ENCODE assay signal across 16 cellular contexts in the genomic region with DNA sequence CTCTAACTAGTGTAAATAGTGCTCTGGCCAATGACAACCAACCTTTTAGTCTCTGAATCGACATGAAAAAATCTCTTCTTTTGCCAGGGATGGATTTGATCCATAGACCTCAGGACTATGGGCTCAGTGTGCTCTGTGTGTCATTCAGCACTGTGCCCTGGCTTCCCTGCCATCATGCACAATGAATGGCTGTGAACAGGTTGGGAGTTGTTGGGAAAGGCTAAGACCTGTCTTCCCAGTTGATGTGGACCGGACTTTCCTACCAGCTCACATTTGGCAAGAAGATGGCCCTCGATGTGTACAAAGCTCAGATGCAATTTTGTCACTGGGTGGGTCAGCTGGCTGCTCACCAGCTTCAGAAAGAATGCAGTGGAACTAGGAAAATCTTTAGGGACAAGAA. TPM values are rescaled to one million over a fixed set of nuclear protein-coding genes. Genes with fewer than 3 reads are reported as not detected.
A peak's percentile ranks its signal among the peaks of the same experiment; 100 is the strongest.
DNase-seq lines count a peak whose midpoint lies in the region; ATAC-seq, FAIRE-seq and TF ChIP-seq lines count a peak whose summit lies in the region.
"Had no signal": no experiment of that assay in that cellular context is flagged by ENCODE, and none has a peak within 500 bp of the region (broad histone marks: within the 10 kb centered on the region; RNA-seq: fewer than 3 reads in every experiment).

No MANE protein-coding gene starts in this region.

- H3K27ac ChIP-seq in H1 (ENCODE audit: low read depth, low read length) (no peak overlapping the region), esophagus muscularis mucosa (replicated peaks in 1 of 4) (no peak overlapping the region), smooth muscle cell (ENCODE audit: low read depth) (no peak overlapping the region), pancreas (no peak overlapping the region), sigmoid colon (no peak overlapping the region)

- peak overlapping the region; percentile 61; the same call in 1 of the 2 replicates for H2BK12ac ChIP-seq in H1 (ENCODE audit: low read depth, low read length)

- H3F3A ChIP-seq in Loucy (ENCODE audit: low read depth): no peaks in the 10 kb centered on the region
- H3F3A ChIP-seq in smooth muscle cell (ENCODE audit: low read depth): peaks cover 11% of the 10 kb centered on the region

- POLR2A ChIA-PET in H1 (lab: Charles Lee; ENCODE audit: partially characterized antibody): interaction anchor here (1.4 kb wide), 1 partner anchor 17 kb away, joined by 3 read pairs; no protein-coding TSS in a partner anchor

- H3K27me3 ChIP-seq in Loucy (ENCODE audit: insufficient read depth, low read length, poor library complexity, severe bottlenecking) (no peaks in the 10 kb centered on the region), H1 (replicated peaks in 1 of 4; ENCODE audit: control insufficient read depth in 3 of 4, extremely low read depth in 1 of 4, insufficient read depth in 3 of 4, low read length in 3 of 4) (no peaks in the 10 kb centered on the region), esophagus muscularis mucosa (no peaks in the 10 kb centered on the region), smooth muscle cell (ENCODE audit: low read depth) (no peaks in the 10 kb centered on the region), pancreas (no peaks in the 10 kb centered on the region), sigmoid colon (no peaks in the 10 kb centered on the region)

- no peak overlapping the region for H3K4me2 ChIP-seq in Loucy (ENCODE audit: low read depth, low read length, poor library complexity, severe bottlenecking)
- no peak overlapping the region for H3K4me2 ChIP-seq in H1 (ENCODE audit: insufficient read depth in 1 of 2, low read depth in 2 of 2, low read length in 2 of 2)
- no peak overlapping the region for H3K4me2 ChIP-seq in smooth muscle cell

- H4K20me1 ChIP-seq in Loucy (ENCODE audit: insufficient read depth, low read length, poor library complexity, severe bottlenecking) (no peaks in the 10 kb centered on the region), H1 (replicated peaks in 1 of 2; ENCODE audit: control insufficient read depth in 1 of 2, insufficient read depth in 2 of 2, low read length in 2 of 2) (no peaks in the 10 kb centered on the region), smooth muscle cell (ENCODE audit: low read depth) (no peaks in the 10 kb centered on the region)

- no peaks in the 10 kb centered on the region for H3K79me1 ChIP-seq in H1 (ENCODE audit: low read depth, low read length)

- TF ChIP-seq POLR2A in H1 (IDR thresholded peaks at IDR 0.05; ENCODE audit: control extremely low read depth in 1 of 2, low read depth in 2 of 2, low read length in 2 of 2) (no peak), esophagus muscularis mucosa (IDR thresholded peaks at IDR 0.05; ENCODE audit: low read depth) (no peak), sigmoid colon (IDR thresholded peaks at IDR 0.05) (no peak)

- no peaks in the 10 kb centered on the region; the same call in 1 of the 2 replicates for H3K23me2 ChIP-seq in H1 (ENCODE audit: low read depth, low read length)

- TF ChIP-seq EP300 in H1 (IDR thresholded peaks at IDR 0.05; ENCODE audit: borderline replicate concordance in 1 of 2, low read depth in 2 of 2, low read length in 2 of 2) (no peak), esophagus muscularis mucosa (IDR thresholded peaks at IDR 0.05) (no peak), sigmoid colon (IDR thresholded peaks at IDR 0.05) (no peak)

- no peak overlapping the region for H2BK5ac ChIP-seq in H1 (ENCODE audit: low read depth, low read length)

- H3K56ac ChIP-seq in H1 (replicated peaks; ENCODE audit: insufficient read length, low read depth, low read length): no peak overlapping the region

- no peak overlapping the region for H3K4ac ChIP-seq in H1 (replicated peaks; ENCODE audit: insufficient read length, low read depth, low read length)

- H3K9me3 ChIP-seq in Loucy (ENCODE audit: insufficient read depth, low read depth, low read length) (no peaks in the 10 kb centered on the region), H1 (ENCODE audit: insufficient read depth in 2 of 2, low read depth in 1 of 2, low read length in 1 of 2) (no peaks in the 10 kb centered on the region), esophagus muscularis mucosa (no peaks in the 10 kb centered on the region), smooth muscle cell (replicated peaks; ENCODE audit: low read depth) (no peaks in the 10 kb centered on the region), pancreas (no peaks in the 10 kb centered on the region), sigmoid colon (no peaks in the 10 kb centered on the region)

- H4K8ac ChIP-seq in H1 (ENCODE audit: extremely low read depth, insufficient read depth, low read length): no peak overlapping the region

- H3K14ac ChIP-seq in H1 (ENCODE audit: insufficient read length): no peak overlapping the region

- no peak overlapping the region for H4K91ac ChIP-seq in H1 (replicated peaks; ENCODE audit: insufficient read length, low read length)

- intact Hi-C loops in esophagus muscularis mucosa (cut with DNase I) (no loop called here), pancreas (cut with DNase I) (no loop called here), sigmoid colon (cut with DNase I) (no loop called here)

- FAIRE-seq in GM19239 (lab: Jason Lieb, UNC) (peak; percentile 23), H1 (lab: Jason Lieb, UNC) (no peak), pancreas (lab: Jason Lieb, UNC) (no peak)

- H3K79me2 ChIP-seq in Loucy (ENCODE audit: insufficient read depth, low read length) (no peaks in the 10 kb centered on the region), H1 (ENCODE audit: control insufficient read depth in 1 of 2, insufficient read depth in 2 of 2, low read length in 2 of 2) (no peaks in the 10 kb centered on the region), smooth muscle cell (ENCODE audit: low read depth) (no peaks in the 10 kb centered on the region)

- no peak overlapping the region for H2BK20ac ChIP-seq in H1 (ENCODE audit: low read length)

- H2AK5ac ChIP-seq in H1 (ENCODE audit: low read depth, low read length): peak overlapping the region; percentile 44; the same call in 1 of the 2 replicates

- H3K4me1 ChIP-seq in Loucy (ENCODE audit: insufficient read depth, low read length, poor library complexity, severe bottlenecking) (peaks cover 16% of the 10 kb centered on the region), H1 (replicated peaks in 1 of 4; ENCODE audit: control insufficient read depth in 3 of 4, insufficient read depth in 4 of 4, low read length in 3 of 4) (peaks cover 0 to 2% (median 1%) of the 10 kb centered on the region in 4 experiments; a peak in 2 of 7 replicates), esophagus muscularis mucosa (no peaks in the 10 kb centered on the region), smooth muscle cell (ENCODE audit: low read depth) (no peaks in the 10 kb centered on the region), pancreas (peaks cover 0 to 4% (median 0%) of the 10 kb centered on the region in 3 donors), sigmoid colon (no peaks in the 10 kb centered on the region)

- H4K5ac ChIP-seq in H1 (ENCODE audit: insufficient read length, low read depth, low read length): no peak overlapping the region

- CTCF ChIA-PET in H1 (lab: Charles Lee; ENCODE audit: partially characterized antibody): interaction anchor here (0.7 to 4.6 kb wide), 48 partner anchors 7 to 247 kb away, joined by 3 to 30 read pairs (median 4); partner anchors contain the start of genes FBXO48 and PROKR1

- H3K4me3 ChIP-seq in Loucy (ENCODE audit: low read length, poor library complexity, severe bottlenecking) (no peak overlapping the region), H1 (ENCODE audit: extremely low read depth in 1 of 4, insufficient read depth in 2 of 4, low read depth in 3 of 4, low read length in 4 of 4) (no peak overlapping the region), esophagus muscularis mucosa (no peak overlapping the region), smooth muscle cell (no peak overlapping the region), pancreas (no peak overlapping the region), sigmoid colon (no peak overlapping the region)

- no peak for TF ChIP-seq RAD21 in H1 (IDR thresholded peaks at IDR 0.05 in 1 of 2, conservative IDR thresholded peaks at IDR 0.05 in 1 of 2; ENCODE audit: low read depth in 2 of 2, low read length in 2 of 2)

- TF ChIP-seq CTCF in Loucy (conservative IDR thresholded peaks at IDR 0.05; ENCODE audit: low read length) (no peak), H1 (IDR thresholded peaks at IDR 0.05; ENCODE audit: control extremely low read depth in 1 of 3, insufficient read depth in 1 of 3, low read depth in 1 of 3, low read length in 3 of 3) (no peak), esophagus muscularis mucosa (IDR thresholded peaks at IDR 0.05) (no peak), smooth muscle cell (IDR thresholded peaks at IDR 0.05; ENCODE audit: borderline replicate concordance, insufficient read depth, poor library complexity, severe bottlenecking) (no peak), pancreas (IDR thresholded peaks at IDR 0.05) (no peak), sigmoid colon (IDR thresholded peaks at IDR 0.05) (no peak)

- no peak for DNase-seq in GM19239 (ENCODE audit: insufficient read length, low spot score)
- no peak for DNase-seq in H1 (ENCODE audit: low read depth in 1 of 2, low spot score in 2 of 2)
- DNase-seq in esophagus muscularis mucosa (ENCODE audit: extremely low spot score): peak; percentile 72
- DNase-seq in smooth muscle cell (lab: John Stamatoyannopoulos, UW; ENCODE audit: unreplicated experiment): no peak
- DNase-seq in pancreas: no peak
- DNase-seq in sigmoid colon: no peak
- DNase-seq: CD4-positive, alpha-beta memory T cell; GF-D8; GOT3; HCEC 1CT had no signal

- H3K36me3 ChIP-seq in Loucy (ENCODE audit: insufficient read depth, low read length) (no peaks in the 10 kb centered on the region), H1 (ENCODE audit: control insufficient read depth in 2 of 4, insufficient read depth in 4 of 4, low read length in 3 of 4) (no peaks in the 10 kb centered on the region), esophagus muscularis mucosa (no peaks in the 10 kb centered on the region), smooth muscle cell (ENCODE audit: low read depth) (no peaks in the 10 kb centered on the region), pancreas (no peaks in the 10 kb centered on the region), sigmoid colon (no peaks in the 10 kb centered on the region)

- no peak overlapping the region for H3K18ac ChIP-seq in H1 (ENCODE audit: extremely low read depth, low read length)

- 85% methylated on average over 3 of the region's 3 CpGs; no CpG with 5 or more reads in 1 of the 2 experiments for WGBS in H1 (ENCODE audit: extremely low coverage in 1 of 2, insufficient coverage in 1 of 2, insufficient read length in 1 of 2, insufficient replicate concordance in 2 of 2, low coverage in 1 of 2, low lambda C conversion rate in 2 of 2, missing lambda C conversion rate in 1 of 2), 2 experiments
- 89% methylated on average over 3 of the region's 3 CpGs for WGBS in esophagus muscularis mucosa
- 85% methylated on average over 3 of the region's 3 CpGs for WGBS in smooth muscle cell (ENCODE audit: low lambda C conversion rate)
- 41 to 47% methylated on average over 3 of the region's 3 CpGs for WGBS in pancreas, 2 donors
- WGBS in sigmoid colon, 2 donors: 57 to 82% methylated on average over 3 of the region's 3 CpGs

- H3K9ac ChIP-seq in Loucy (ENCODE audit: low read depth, low read length, poor library complexity, severe bottlenecking) (no peak overlapping the region), H1 (replicated peaks in 1 of 4; ENCODE audit: extremely low read depth in 1 of 4, low read depth in 3 of 4, low read length in 3 of 4) (no peak overlapping the region), smooth muscle cell (ENCODE audit: low read depth) (no peak overlapping the region)

- no peaks in the 10 kb centered on the region for H3K9me2 ChIP-seq in Loucy (replicated peaks; ENCODE audit: low read depth, low read length)

- H3K23ac ChIP-seq in H1 (ENCODE audit: insufficient read length): no peak overlapping the region

- H2AFZ ChIP-seq in Loucy (ENCODE audit: low read length): peak overlapping the region; percentile 29; the same call in 1 of the 2 replicates
- no peak overlapping the region for H2AFZ ChIP-seq in H1 (ENCODE audit: low read length)
- H2AFZ ChIP-seq in smooth muscle cell (ENCODE audit: low read depth): no peak overlapping the region

- H2BK15ac ChIP-seq in H1 (ENCODE audit: low read length): 0 out of 2 replicates have a peak overlapping the region, but pooled peaks have one; percentile 75

- H2BK120ac ChIP-seq in H1 (replicated peaks; ENCODE audit: low read depth, low read length): no peak overlapping the region

- ATAC-seq in HG02642 (IDR thresholded peaks at IDR 0.05; ENCODE audit: poor library complexity, unreplicated experiment) (no peak), pancreas (no peak)

RNA-seq across cellular contexts. Expression of gene ARHGAP25, which starts 26.0 kb away (rescaled TPM):
- 0.42 and 1.2 TPM in 2 replicates for total RNA-seq in H1 (2021; fragmentation: NEBNext Ultra II Directional; extraction: Animal tissue kit (Norgen Biotek cat#: 25700))
- polyA plus RNA-seq in H1 (2011; rRNA removed): 1.00 and 2.4 TPM in 2 replicates
- 2.1 TPM for polyA plus RNA-seq in H1 (2011; cell fraction: cytosol; rRNA removed)
- 2.7 TPM for polyA plus RNA-seq in H1 (2011; cell fraction: nucleus; rRNA removed)
- 0.89 to 1.3 TPM (median 1.00 TPM) in 4 replicates for polyA plus RNA-seq in H1 (2012, experiment 1 of 2)
- polyA plus RNA-seq in H1 (2012, experiment 2 of 2): 0.51 TPM
- 0.87 TPM for polyA plus RNA-seq in H1 (2013, experiment 1 of 2)
- polyA plus RNA-seq in H1 (2013, experiment 2 of 2): 0.94 TPM
- polyA minus RNA-seq in H1 (2011; rRNA and poly(A)+ RNA removed): 1.3 and 5.8 TPM in 2 replicates
- polyA minus RNA-seq in H1 (2011; cell fraction: cytosol; rRNA and poly(A)+ RNA removed): not detected
- polyA minus RNA-seq in H1 (2011; cell fraction: nucleus; rRNA and poly(A)+ RNA removed): 7.4 TPM
- total RNA-seq in esophagus muscularis mucosa: 1 to 10 TPM; 3.7 to 9.3 (median 5.4) TPM
- 1.2 and 2.0 TPM in 2 replicates for total RNA-seq in smooth muscle cell
- 1.5 and 2.7 TPM in 2 replicates for polyA plus RNA-seq in smooth muscle cell
- total RNA-seq in pancreas: 1 to 10 TPM; 1.4 to 8.4 (median 2.0) TPM
- 1 to 10 TPM; 1.4 to 3.6 TPM for polyA plus RNA-seq in pancreas
- total RNA-seq in sigmoid colon: 1 to 10 TPM; 2.6 to 6.4 (median 5.7) TPM
- polyA plus RNA-seq in sigmoid colon: 10 to 100 TPM in 1 of 3 donors, 1 to 10 TPM in 2; 2.8 to 18.1 (median 7.2) TPM
- total RNA-seq: A172, Calu3, G401 had no signal
- polyA plus RNA-seq: BJ had no signal
